Comparison of ENCODE assay signal across 9 cellular contexts in the genomic region with DNA sequence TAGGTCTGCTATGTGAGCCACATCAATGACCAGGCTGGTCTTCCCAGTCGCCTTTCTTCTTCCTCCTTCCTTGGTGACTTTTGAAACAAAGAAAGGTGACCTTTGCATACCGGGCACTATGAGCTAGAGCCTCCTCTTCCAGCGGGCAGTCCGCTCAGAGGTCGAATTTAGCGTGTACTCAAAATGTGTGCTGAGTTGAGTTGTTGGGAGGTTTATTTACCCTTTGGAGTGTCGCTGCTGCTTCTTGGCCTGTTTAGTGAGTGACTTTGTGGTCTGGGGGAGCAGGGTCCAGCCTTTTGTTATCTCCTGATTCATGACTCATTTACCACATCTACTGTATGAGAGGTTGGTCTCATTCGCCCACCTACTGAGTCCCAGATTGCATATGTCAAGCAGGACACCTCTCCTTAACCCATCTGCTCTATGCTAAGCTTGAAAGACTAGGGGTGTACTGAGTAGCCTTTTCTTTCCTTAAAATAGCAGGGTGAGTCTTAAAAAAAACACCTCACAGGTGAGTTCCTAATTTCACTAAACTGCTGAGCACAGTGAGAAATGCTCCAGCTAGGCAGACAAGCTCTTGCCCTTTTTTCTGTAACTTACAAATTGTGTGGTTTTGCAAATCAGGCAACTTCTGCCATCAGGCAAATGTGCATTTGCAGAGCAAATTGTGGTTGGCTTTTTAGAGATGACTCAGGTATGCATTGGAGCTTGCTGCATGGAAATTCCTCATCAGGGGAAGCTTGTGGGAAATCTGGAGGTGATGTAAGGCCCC. TPM values are rescaled to one million over a fixed set of nuclear protein-coding genes. Genes with fewer than 3 reads are reported as not detected.
DNase-seq lines count a peak whose midpoint lies in the region; ATAC-seq, FAIRE-seq and TF ChIP-seq lines count a peak whose summit lies in the region.
"Had no signal": no experiment of that assay in that cellular context is flagged by ENCODE, and none has a peak within 500 bp of the region (broad histone marks: within the 10 kb centered on the region; RNA-seq: fewer than 3 reads in every experiment).

No MANE protein-coding gene starts in this region.

- peak; percentile 23 for FAIRE-seq in K562 (lab: Jason Lieb, UNC)

- intact Hi-C loops in K562 (cut with micrococcal nuclease), result no loop called here

- no peak for TF ChIP-seq POLR2A in K562 (conservative IDR thresholded peaks at IDR 0.05)

- CTCF ChIA-PET in K562 (lab: Yijun Ruan, JAX; ENCODE audit: low intra/inter-chr PET ratio), result no interaction called here

- no peak overlapping the region for H3K9ac ChIP-seq in K562 (ENCODE audit: insufficient read depth in 1 of 2, low read depth in 2 of 2, low read length in 2 of 2)

- no peak for TF ChIP-seq EP300 in K562 (IDR thresholded peaks at IDR 0.05; ENCODE audit: low read length)

- TF ChIP-seq CTCF in AG09309 (IDR thresholded peaks at IDR 0.05; ENCODE audit: control insufficient read depth, insufficient read depth, low read depth, low read length, missing control alignments) (no peak), K562 (IDR thresholded peaks at IDR 0.05 in 2 of 3, conservative IDR thresholded peaks at IDR 0.05 in 1 of 3; ENCODE audit: insufficient read depth in 2 of 3, low read depth in 1 of 3, low read length in 3 of 3) (no peak)

- H2AFZ ChIP-seq in K562 (ENCODE audit: low read depth, low read length), result peak overlapping the region; percentile 34; the same call in 1 of the 2 replicates

- H3K4me3 ChIP-seq in AG09309 (ENCODE audit: control insufficient read depth, low read depth, low read length), result no peak overlapping the region
- H3K4me3 ChIP-seq in K562, result no peak overlapping the region

- no peaks in the 10 kb centered on the region for H4K20me1 ChIP-seq in K562 (replicated peaks; ENCODE audit: control insufficient read depth, insufficient read depth, low read length)

- no peak for TF ChIP-seq RAD21 in K562 (CRISPR knock-in tag; conservative IDR thresholded peaks at IDR 0.05 in 1 of 2, IDR thresholded peaks at IDR 0.05 in 1 of 2)

- H3K4me2 ChIP-seq in K562 (ENCODE audit: insufficient read depth, low read length), result no peak overlapping the region

- H3K9me3 ChIP-seq in K562 (replicated peaks; ENCODE audit: control insufficient read depth, insufficient read depth, low read depth, low read length), result no peaks in the 10 kb centered on the region

- DNase-seq in AG09309 (ENCODE audit: low read depth) (peak; percentile 11), K562 (ENCODE audit: extremely low read depth in 1 of 4, low spot score in 3 of 4) (peak; percentile 25 to 55 (median 40)), DMS 273 treated with DMSO at 0.1 percent for 48 hours (lab: John Stamatoyannopoulos, UW) (no peak), DMS 273 (lab: John Stamatoyannopoulos, UW; ENCODE audit: unreplicated experiment) (no peak), hypothalamus (lab: John Stamatoyannopoulos, UW) (no peak)
- DNase-seq: occipital lobe had no signal

- 24% methylated on average over 8 of the region's 8 CpGs for WGBS in K562 (ENCODE audit: insufficient coverage, low coverage, missing lambda C conversion rate)

- H3K9me1 ChIP-seq in K562 (ENCODE audit: control insufficient read depth, insufficient read depth, low read length), result no peaks in the 10 kb centered on the region

- peak; percentile 16 for ATAC-seq in GM19025 (IDR thresholded peaks at IDR 0.05; ENCODE audit: low read depth, unreplicated experiment)
- peak; percentile 29 for ATAC-seq in HG03442 (IDR thresholded peaks at IDR 0.05; ENCODE audit: unreplicated experiment)
- ATAC-seq in K562, result no peak
- ATAC-seq in activated CD4-positive, CD25-positive, alpha-beta regulatory T cell treated with anti-CD3 and anti-CD28 coated beads, Interleukin-2, amount 50 U/mL, for 24 hours, result no peak

- no peaks in the 10 kb centered on the region for H3K36me3 ChIP-seq in K562 (ENCODE audit: control insufficient read depth, insufficient read depth, low read length)

- no peak overlapping the region for H3K27ac ChIP-seq in K562 (ENCODE audit: extremely low read depth, low read depth, low read length)

- in situ Hi-C loops in K562 (cut with MboI), result no loop called here

- POLR2A ChIA-PET in K562 (lab: Yijun Ruan, JAX), result interaction anchor here (0.7 to 1.0 kb wide), 3 partner anchors 11 to 22 kb away, joined by 3 to 4 read pairs (median 3); no protein-coding TSS in a partner anchor

- H3K79me2 ChIP-seq in K562 (ENCODE audit: control insufficient read depth, insufficient read depth, low read length), result peaks cover 30% of the 10 kb centered on the region

- no TSS peak for BruUV-seq in K562 (replicated peaks; lab: Mats Ljungman, UMichigan)

- peaks cover 19 to 21% of the 10 kb centered on the region in 2 experiments; a peak in 4 of 5 replicates for H3K4me1 ChIP-seq in K562 (replicated peaks in 1 of 2; ENCODE audit: control insufficient read depth in 2 of 2, insufficient read depth in 2 of 2, low read length in 2 of 2)

- no peaks in the 10 kb centered on the region for H3K27me3 ChIP-seq in K562 (ENCODE audit: control insufficient read depth in 2 of 2, insufficient read depth in 2 of 2, low read length in 2 of 2)

TF ChIP-seq in K562, 482 proteins besides CTCF, POLR2A, EP300 and RAD21 (continues in another document):
- TF ChIP-seq, protein P1, sequence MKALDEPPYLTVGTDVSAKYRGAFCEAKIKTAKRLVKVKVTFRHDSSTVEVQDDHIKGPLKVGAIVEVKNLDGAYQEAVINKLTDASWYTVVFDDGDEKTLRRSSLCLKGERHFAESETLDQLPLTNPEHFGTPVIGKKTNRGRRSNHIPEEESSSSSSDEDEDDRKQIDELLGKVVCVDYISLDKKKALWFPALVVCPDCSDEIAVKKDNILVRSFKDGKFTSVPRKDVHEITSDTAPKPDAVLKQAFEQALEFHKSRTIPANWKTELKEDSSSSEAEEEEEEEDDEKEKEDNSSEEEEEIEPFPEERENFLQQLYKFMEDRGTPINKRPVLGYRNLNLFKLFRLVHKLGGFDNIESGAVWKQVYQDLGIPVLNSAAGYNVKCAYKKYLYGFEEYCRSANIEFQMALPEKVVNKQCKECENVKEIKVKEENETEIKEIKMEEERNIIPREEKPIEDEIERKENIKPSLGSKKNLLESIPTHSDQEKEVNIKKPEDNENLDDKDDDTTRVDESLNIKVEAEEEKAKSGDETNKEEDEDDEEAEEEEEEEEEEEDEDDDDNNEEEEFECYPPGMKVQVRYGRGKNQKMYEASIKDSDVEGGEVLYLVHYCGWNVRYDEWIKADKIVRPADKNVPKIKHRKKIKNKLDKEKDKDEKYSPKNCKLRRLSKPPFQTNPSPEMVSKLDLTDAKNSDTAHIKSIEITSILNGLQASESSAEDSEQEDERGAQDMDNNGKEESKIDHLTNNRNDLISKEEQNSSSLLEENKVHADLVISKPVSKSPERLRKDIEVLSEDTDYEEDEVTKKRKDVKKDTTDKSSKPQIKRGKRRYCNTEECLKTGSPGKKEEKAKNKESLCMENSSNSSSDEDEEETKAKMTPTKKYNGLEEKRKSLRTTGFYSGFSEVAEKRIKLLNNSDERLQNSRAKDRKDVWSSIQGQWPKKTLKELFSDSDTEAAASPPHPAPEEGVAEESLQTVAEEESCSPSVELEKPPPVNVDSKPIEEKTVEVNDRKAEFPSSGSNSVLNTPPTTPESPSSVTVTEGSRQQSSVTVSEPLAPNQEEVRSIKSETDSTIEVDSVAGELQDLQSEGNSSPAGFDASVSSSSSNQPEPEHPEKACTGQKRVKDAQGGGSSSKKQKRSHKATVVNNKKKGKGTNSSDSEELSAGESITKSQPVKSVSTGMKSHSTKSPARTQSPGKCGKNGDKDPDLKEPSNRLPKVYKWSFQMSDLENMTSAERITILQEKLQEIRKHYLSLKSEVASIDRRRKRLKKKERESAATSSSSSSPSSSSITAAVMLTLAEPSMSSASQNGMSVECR (CRISPR knock-in tag; IDR thresholded peaks at IDR 0.05), result no peak
- TF ChIP-seq EZH2 (IDR thresholded peaks at IDR 0.05; ENCODE audit: borderline replicate concordance, low read depth, low read length), result no peak
- no peak for TF ChIP-seq ZNF76 (CRISPR knock-in tag; IDR thresholded peaks at IDR 0.05; ENCODE audit: borderline replicate concordance)
- TF ChIP-seq SMARCE1 (IDR thresholded peaks at IDR 0.05), result peak; percentile 43; the same call in 1 of the 2 replicates
- no peak for TF ChIP-seq SNRNP70 (optimal IDR thresholded peaks at IDR 0.05; ENCODE audit: low read depth, low read length)
- TF ChIP-seq CXXC5 (CRISPR knock-in tag; IDR thresholded peaks at IDR 0.05), result no peak
- TF ChIP-seq, protein P2, sequence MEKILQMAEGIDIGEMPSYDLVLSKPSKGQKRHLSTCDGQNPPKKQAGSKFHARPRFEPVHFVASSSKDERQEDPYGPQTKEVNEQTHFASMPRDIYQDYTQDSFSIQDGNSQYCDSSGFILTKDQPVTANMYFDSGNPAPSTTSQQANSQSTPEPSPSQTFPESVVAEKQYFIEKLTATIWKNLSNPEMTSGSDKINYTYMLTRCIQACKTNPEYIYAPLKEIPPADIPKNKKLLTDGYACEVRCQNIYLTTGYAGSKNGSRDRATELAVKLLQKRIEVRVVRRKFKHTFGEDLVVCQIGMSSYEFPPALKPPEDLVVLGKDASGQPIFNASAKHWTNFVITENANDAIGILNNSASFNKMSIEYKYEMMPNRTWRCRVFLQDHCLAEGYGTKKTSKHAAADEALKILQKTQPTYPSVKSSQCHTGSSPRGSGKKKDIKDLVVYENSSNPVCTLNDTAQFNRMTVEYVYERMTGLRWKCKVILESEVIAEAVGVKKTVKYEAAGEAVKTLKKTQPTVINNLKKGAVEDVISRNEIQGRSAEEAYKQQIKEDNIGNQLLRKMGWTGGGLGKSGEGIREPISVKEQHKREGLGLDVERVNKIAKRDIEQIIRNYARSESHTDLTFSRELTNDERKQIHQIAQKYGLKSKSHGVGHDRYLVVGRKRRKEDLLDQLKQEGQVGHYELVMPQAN (IDR thresholded peaks at IDR 0.05; ENCODE audit: borderline replicate concordance), result no peak

RNA-seq across cellular contexts. Expression of a gene that starts 3.2 kb away (rescaled TPM):
- 10.4 and 14.0 TPM in 2 replicates for total RNA-seq in K562 (2011; cell fraction: chromatin; rRNA removed; ENCODE audit: low replicate concordance)
- 19.2 and 21.1 TPM in 2 replicates for total RNA-seq in K562 (2011; cell fraction: nucleolus; rRNA removed)
- total RNA-seq in K562 (2011; cell fraction: nucleoplasm; rRNA removed), result 14.0 and 17.1 TPM in 2 replicates
- total RNA-seq in K562 (2014; rRNA removed) (39.0 and 52.8 TPM in 2 replicates), K562 (2014; rRNA removed; fragmentation: Illumina TruSeq; extraction: Trizol) (22.6 and 23.4 TPM in 2 replicates), K562 (2015; rRNA removed; fragmentation: Illumina TruSeq; extraction: Trizol) (24.6 and 24.8 TPM in 2 replicates), K562 (2021) (32.9 and 33.6 TPM in 2 replicates)
- polyA plus RNA-seq in K562 (2011; rRNA removed) (34.9 and 37.8 TPM in 2 replicates), K562 (2014; fragmentation: Illumina TruSeq; extraction: Trizol) (26.9 and 34.4 TPM in 2 replicates), K562 (2014; fragmentation: Nextera tagmentation; extraction: Ambion mirVana) (1 to 10 TPM; 4.8 to 7.5 TPM), K562 (2014; rRNA removed) (29.9 and 34.5 TPM in 2 replicates)
- polyA plus RNA-seq in K562 (2011; cell fraction: cytosol; rRNA removed), result 51.5 and 163 TPM in 2 replicates
- 35.1 and 65.2 TPM in 2 replicates for polyA plus RNA-seq in K562 (2011; cell fraction: nucleus; rRNA removed)
- 19.7 and 22.9 TPM in 2 replicates for polyA plus RNA-seq in K562 (2012)
- 25.2 and 48.9 TPM in 2 replicates for polyA minus RNA-seq in K562 (2011; rRNA and poly(A)+ RNA removed)
- polyA minus RNA-seq in K562 (2011; cell fraction: cytosol; rRNA and poly(A)+ RNA removed), result 32.4 and 42.9 TPM in 2 replicates
- 12.4 and 12.8 TPM in 2 replicates for polyA minus RNA-seq in K562 (2011; cell fraction: nucleus; rRNA and poly(A)+ RNA removed)

Comparison
In these comparisons a context has a peak if more than half of its experiments do, and no peak if none do; other contexts are left out.
1. DNase-seq: peak in AG09309 (single experiment) and K562 (4 of 4); none in DMS 273 treated with DMSO at 0.1 percent for 48 hours (single experiment), DMS 273 (single experiment) and hypothalamus (0 of 51).
2. ATAC-seq: peak in GM19025 (single experiment) and HG03442 (single experiment); none in K562 (single experiment) and activated CD4-positive, CD25-positive, alpha-beta regulatory T cell treated with anti-CD3 and anti-CD28 coated beads, Interleukin-2, amount 50 U/mL, for 24 hours (0 of 2).